10 cellular contexts compared by ENCODE assay signal in genomic region chr2:84959494-84960156, GRCh38. TPM values are rescaled to one million over a fixed set of nuclear protein-coding genes. Genes with fewer than 3 reads are reported as not detected.
DNase-seq lines count a peak whose midpoint lies in the region; ATAC-seq lines count a peak whose summit lies in the region.
"Had no signal": no experiment of that assay in that cellular context is flagged by ENCODE, and none has a peak within 500 bp of the region (broad histone marks: within the 10 kb centered on the region; RNA-seq: fewer than 3 reads in every experiment).

No MANE protein-coding gene starts in this region.

- H3K9me3 ChIP-seq in T-helper 17 cell (ENCODE audit: control insufficient read depth, low read length, poor library complexity, severe bottlenecking): no peaks in the 10 kb centered on the region
- H3K9me3 ChIP-seq: neutrophil had no signal

- ATAC-seq in T-helper 17 cell: no peak
- no peak for ATAC-seq in HG02798 (IDR thresholded peaks at IDR 0.05; ENCODE audit: poor library complexity, unreplicated experiment)
- ATAC-seq in GM21529 (IDR thresholded peaks at IDR 0.05; ENCODE audit: unreplicated experiment): no peak
- ATAC-seq: effector memory CD8-positive, alpha-beta T cell had no signal

- H3K4me1 Mint-ChIP-seq in T-helper 17 cell: peaks cover 26% of the 10 kb centered on the region

- peak overlapping the region; percentile 60 for H3K27ac Mint-ChIP-seq in T-helper 17 cell
- H3K27ac Mint-ChIP-seq: effector memory CD8-positive, alpha-beta T cell had no signal

- in situ Hi-C loops in G401 (cut with HindIII; ENCODE audit: low sequenced_read_pairs): no loop called here

- peak; percentile 64 for DNase-seq in A172 (ENCODE audit: low spot score)
- peak; percentile 32 for DNase-seq in G401 (ENCODE audit: low spot score)
- no peak for DNase-seq in T-helper 17 cell
- peak; percentile 96 for DNase-seq in iPS DF 19.7 (ENCODE audit: low read depth, low spot score)
- no peak for DNase-seq in NCI-H2227 (lab: John Stamatoyannopoulos, UW; ENCODE audit: unreplicated experiment)
- no peak for DNase-seq in globus pallidus (ENCODE audit: low spot score)
- DNase-seq: effector memory CD8-positive, alpha-beta T cell had no signal

- peaks cover 7% of the 10 kb centered on the region for H3K36me3 Mint-ChIP-seq in T-helper 17 cell (ENCODE audit: low read depth)

- no peak overlapping the region for H3K4me3 Mint-ChIP-seq in T-helper 17 cell
- H3K4me3 Mint-ChIP-seq: effector memory CD8-positive, alpha-beta T cell had no signal

- H3K27me3 Mint-ChIP-seq in T-helper 17 cell: no peaks in the 10 kb centered on the region
- H3K27me3 Mint-ChIP-seq: effector memory CD8-positive, alpha-beta T cell had no signal

RNA-seq across cellular contexts. Expression of gene KCMF1, which starts 11.3 kb away (rescaled TPM):
- total RNA-seq in A172 (2014; rRNA removed; shearing (Covaris generic)): 106 and 118 TPM in 2 replicates
- 53.3 and 133 TPM in 2 replicates for total RNA-seq in G401 (2014; rRNA removed; shearing (Covaris generic))
- 10 to 100 TPM; 63.6 to 80.6 TPM for total RNA-seq in T-helper 17 cell

RNA-seq across cellular contexts. Expression of gene TMSB10, which starts 54.2 kb away (rescaled TPM):
- total RNA-seq in A172 (2014; rRNA removed; shearing (Covaris generic)): 8,628 and 10,596 TPM in 2 replicates
- 1,848 and 2,842 TPM in 2 replicates for total RNA-seq in G401 (2014; rRNA removed; shearing (Covaris generic))
- 1,000 to 10,000 TPM; 1,429 to 1,736 TPM for total RNA-seq in T-helper 17 cell

Comparison
In these comparisons a context has a peak if more than half of its experiments do, and no peak if none do; other contexts are left out.
1. DNase-seq: peak in A172 (single experiment), G401 (single experiment) and iPS DF 19.7 (single experiment); none in T-helper 17 cell (0 of 3), NCI-H2227 (single experiment) and globus pallidus (single experiment).